ENCODE assay signal across 8 cellular contexts in genomic region chr4:101418055-101418454, GRCh38.
A peak's percentile ranks its signal among the peaks of the same experiment; 100 is the strongest.
DNase-seq lines count a peak whose midpoint lies in the region; ATAC-seq and TF ChIP-seq lines count a peak whose summit lies in the region.

No MANE protein-coding gene starts in this region.

- in situ Hi-C loops in HAP-1 (cut with MboI; ENCODE audit: low sequenced_read_pairs) (no loop called here), G401 (cut with HindIII; ENCODE audit: low sequenced_read_pairs) (no loop called here)

- H3K27ac ChIP-seq in tibial artery: no peak overlapping the region

- H3K27me3 ChIP-seq in HAP-1 (ENCODE audit: low read depth) (no peaks in the 10 kb centered on the region), tibial artery (no peaks in the 10 kb centered on the region)

- ATAC-seq in GM18519 (IDR thresholded peaks at IDR 0.05; ENCODE audit: low FRiP score, unreplicated experiment) (peak; percentile 76), HG02938 (IDR thresholded peaks at IDR 0.05; ENCODE audit: unreplicated experiment) (peak; percentile 78), T-helper 17 cell (peak; percentile 97)
- peak; percentile 97 for ATAC-seq in effector memory CD8-positive, alpha-beta T cell (replicated peaks)

- H3K9me3 ChIP-seq in T-helper 17 cell (ENCODE audit: control insufficient read depth, low read length, poor library complexity, severe bottlenecking) (no peaks in the 10 kb centered on the region), HAP-1 (no peaks in the 10 kb centered on the region), tibial artery (no peaks in the 10 kb centered on the region)

- peak in 2 of 3 donors; percentile 17 to 21 for DNase-seq in T-helper 17 cell
- DNase-seq in effector memory CD8-positive, alpha-beta T cell: peak; percentile 37 to 51 (median 51)
- no peak for DNase-seq in erythroblast (lab: John Stamatoyannopoulos, UW)
- no peak for DNase-seq in HAP-1 (ENCODE audit: low spot score in 2 of 2)
- DNase-seq in tibial artery: no peak
- DNase-seq in G401 (ENCODE audit: low spot score): no peak

- no peaks in the 10 kb centered on the region for H3K9me3 Mint-ChIP-seq in effector memory CD8-positive, alpha-beta T cell

- no peak for TF ChIP-seq CTCF in tibial artery (IDR thresholded peaks at IDR 0.05)

- H3K4me3 ChIP-seq in HAP-1 (no peak overlapping the region), tibial artery (no peak overlapping the region)

- TF ChIP-seq POLR2A in erythroblast (IDR thresholded peaks at IDR 0.05; ENCODE audit: low read length): no peak

- peaks cover 5% of the 10 kb centered on the region for H3K4me1 ChIP-seq in HAP-1
- no peaks in the 10 kb centered on the region for H3K4me1 ChIP-seq in tibial artery

- peaks cover 3% of the 10 kb centered on the region for H3K36me3 Mint-ChIP-seq in T-helper 17 cell (ENCODE audit: low read depth)
- H3K36me3 Mint-ChIP-seq in effector memory CD8-positive, alpha-beta T cell (ENCODE audit: insufficient read depth): no peaks in the 10 kb centered on the region

- intact Hi-C loops in tibial artery (cut with DNase I; ENCODE audit: low total_unique reads): no loop called here

- H3K27me3 Mint-ChIP-seq in T-helper 17 cell: peaks cover 16% of the 10 kb centered on the region
- H3K27me3 Mint-ChIP-seq in effector memory CD8-positive, alpha-beta T cell: no peaks in the 10 kb centered on the region

- peak overlapping the region; percentile 83 for H3K4me3 Mint-ChIP-seq in T-helper 17 cell
- H3K4me3 Mint-ChIP-seq in effector memory CD8-positive, alpha-beta T cell: peak overlapping the region; percentile 66 to 74

- peaks cover 33% of the 10 kb centered on the region for H3K4me1 Mint-ChIP-seq in T-helper 17 cell
- H3K4me1 Mint-ChIP-seq in effector memory CD8-positive, alpha-beta T cell (ENCODE audit: low read depth in 2 of 2): peaks cover 40 to 46% of the 10 kb centered on the region in 2 donors

- no peak overlapping the region for H3K27ac Mint-ChIP-seq in T-helper 17 cell
- H3K27ac Mint-ChIP-seq in effector memory CD8-positive, alpha-beta T cell: no peak overlapping the region

- H3K36me3 ChIP-seq in HAP-1 (replicated peaks) (no peaks in the 10 kb centered on the region), tibial artery (no peaks in the 10 kb centered on the region)

Comparison
In these comparisons a context has a peak if more than half of its experiments do, and no peak if none do; other contexts are left out.
1. DNase-seq: peak in T-helper 17 cell (2 of 3) and effector memory CD8-positive, alpha-beta T cell (3 of 3); none in erythroblast (0 of 2), HAP-1 (0 of 2), tibial artery (0 of 2) and G401 (single experiment).
2. Peak in every context shown above with its lines, with median percentiles within 50 percentile points of each other: ATAC-seq.